ENCODE assay signal across 23 cellular contexts in the genomic region with DNA sequence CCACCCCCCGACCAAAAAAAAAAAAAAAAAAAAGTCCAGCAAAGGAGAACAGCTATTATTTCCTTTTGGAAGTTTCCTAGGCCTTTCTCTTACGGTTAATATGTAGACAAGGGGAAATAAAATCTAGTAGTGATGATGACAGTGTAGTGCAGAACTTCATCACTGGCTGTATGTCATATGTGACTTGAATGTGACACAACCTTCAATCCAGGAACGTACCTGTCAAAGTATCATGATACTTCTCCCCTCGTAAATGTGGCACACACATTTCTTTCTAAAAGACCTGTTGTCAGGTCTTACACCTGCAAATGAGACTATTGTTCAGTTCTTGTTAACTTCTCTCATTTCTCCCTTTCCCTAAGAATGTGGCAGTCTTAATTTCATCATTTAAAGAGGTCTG.
A peak's percentile ranks its signal among the peaks of the same experiment; 100 is the strongest.
DNase-seq lines count a peak whose midpoint lies in the region; ATAC-seq and TF ChIP-seq lines count a peak whose summit lies in the region.
"Had no signal": no experiment of that assay in that cellular context is flagged by ENCODE, and none has a peak within 500 bp of the region (broad histone marks: within the 10 kb centered on the region; RNA-seq: fewer than 3 reads in every experiment).

No MANE protein-coding gene starts in this region.

- H3K27me3 ChIP-seq in PC-9 (ENCODE audit: insufficient read depth, low read depth), result no peaks in the 10 kb centered on the region
- H3K27me3 ChIP-seq: esophagus muscularis mucosa, neutrophil, right atrium auricular region had no signal

- H3K27ac ChIP-seq in PC-9 (peak overlapping the region; percentile 78), temporal lobe (ENCODE audit: low read depth, low read length) (peak overlapping the region; percentile 86)
- H3K27ac ChIP-seq: neutrophil, right atrium auricular region had no signal

- no peak overlapping the region for H2AFZ ChIP-seq in PC-9

- peaks cover 37% of the 10 kb centered on the region for H3K4me1 ChIP-seq in PC-9 (replicated peaks; ENCODE audit: insufficient read depth)
- H3K4me1 ChIP-seq: right atrium auricular region had no signal

- peaks cover 29% of the 10 kb centered on the region for H3K4me1 Mint-ChIP-seq in chondrocyte (ENCODE audit: low read depth)
- H3K4me1 Mint-ChIP-seq in nephron, result peaks cover 72% of the 10 kb centered on the region
- H3K4me1 Mint-ChIP-seq: activated CD4-positive, alpha-beta memory T cell treated with anti-CD3 and anti-CD28 coated beads, Interleukin-2, amount 10 ng/mL, durations not matched to agents 7 days and 5 days; CD4-positive, alpha-beta memory T cell; central memory CD8-positive, alpha-beta T cell had no signal

- no peak overlapping the region for H3K4me3 Mint-ChIP-seq in chondrocyte (ENCODE audit: unreplicated experiment)
- no peak overlapping the region for H3K4me3 Mint-ChIP-seq in nephron
- H3K4me3 Mint-ChIP-seq: activated B cell treated with CpG ODN at 0.5 μM for 24 hours; activated CD4-positive, alpha-beta memory T cell treated with anti-CD3 and anti-CD28 coated beads, Interleukin-2, amount 10 ng/mL, durations not matched to agents 7 days and 5 days; CD4-positive, alpha-beta memory T cell; central memory CD8-positive, alpha-beta T cell; T-helper 2 cell treated with Interferon-gamma antibody and Interleukin-4, amounts not matched to agents 5 μg/mL and 100 μg/mL, for 36 hours had no signal

- no peak for TF ChIP-seq CTCF in PC-9 (conservative IDR thresholded peaks at IDR 0.05)
- no peak for TF ChIP-seq CTCF in chondrocyte (IDR thresholded peaks at IDR 0.05)
- TF ChIP-seq CTCF in nephron (IDR thresholded peaks at IDR 0.05; ENCODE audit: unreplicated experiment in 3 of 3), result no peak

- no peaks in the 10 kb centered on the region for H3K9me2 ChIP-seq in PC-9 (ENCODE audit: insufficient read depth)

- H3K9me3 ChIP-seq in PC-9 (ENCODE audit: insufficient read depth, low read depth), result no peaks in the 10 kb centered on the region
- H3K9me3 ChIP-seq: esophagus muscularis mucosa, mucosa of descending colon, neutrophil, right atrium auricular region had no signal

- peak overlapping the region; percentile 64; the same call in 1 of the 2 replicates for H3K4me2 ChIP-seq in PC-9

- ATAC-seq in GM19463 (IDR thresholded peaks at IDR 0.05; ENCODE audit: unreplicated experiment) (no peak), HG03520 (IDR thresholded peaks at IDR 0.05; ENCODE audit: unreplicated experiment) (no peak)
- ATAC-seq: K562 had no signal

- no TSS peak for BruUV-seq in PC-9 (replicated peaks; lab: Mats Ljungman, UMichigan)

- H3K27me3 Mint-ChIP-seq in chondrocyte (ENCODE audit: low read depth), result no peaks in the 10 kb centered on the region
- no peaks in the 10 kb centered on the region for H3K27me3 Mint-ChIP-seq in nephron (ENCODE audit: low read depth)
- H3K27me3 Mint-ChIP-seq: activated B cell treated with CpG ODN at 0.5 μM for 24 hours had no signal

- intact Hi-C loops in PC-9 (cut with micrococcal nuclease; ENCODE audit: unreplicated experiment), result loop anchor here (1.0 to 5.0 kb wide), 3 partner anchors 45 to 343 kb away; a partner anchor contains a TSS

- CTCF ChIA-PET in PC-9 (lab: Charles Lee), result interaction anchor here (0.6 kb wide), 1 partner anchor 36 kb away, joined by 14 read pairs; no protein-coding TSS in a partner anchor

- no peaks in the 10 kb centered on the region for H3K36me3 ChIP-seq in PC-9 (ENCODE audit: low read depth)
- H3K36me3 ChIP-seq: neutrophil had no signal

- H3K36me3 Mint-ChIP-seq in chondrocyte (ENCODE audit: low read depth), result no peaks in the 10 kb centered on the region
- H3K36me3 Mint-ChIP-seq in nephron (ENCODE audit: low read depth), result peaks cover 24% of the 10 kb centered on the region
- H3K36me3 Mint-ChIP-seq: CD4-positive, alpha-beta memory T cell had no signal

- peaks cover 34% of the 10 kb centered on the region for H3F3A ChIP-seq in PC-9 (ENCODE audit: insufficient read depth, low read depth)

- no peak overlapping the region for H3K4me3 ChIP-seq in PC-9
- H3K4me3 ChIP-seq: esophagus muscularis mucosa, K562, mucosa of descending colon, right atrium auricular region had no signal

- H3K79me2 ChIP-seq in PC-9 (ENCODE audit: low read depth), result peaks cover 30% of the 10 kb centered on the region; the same call in 1 of the 2 replicates

- no peaks in the 10 kb centered on the region for H4K20me1 ChIP-seq in PC-9 (ENCODE audit: insufficient read depth)

- POLR2A ChIA-PET in PC-9 (lab: Charles Lee; ENCODE audit: unreplicated experiment), result no interaction called here

- peak overlapping the region; percentile 93 for H3K27ac Mint-ChIP-seq in chondrocyte (ENCODE audit: unreplicated experiment)
- peak overlapping the region; percentile 63 to 89 (median 75) for H3K27ac Mint-ChIP-seq in nephron
- H3K27ac Mint-ChIP-seq: activated B cell treated with CpG ODN at 0.5 μM for 24 hours; activated CD4-positive, alpha-beta memory T cell treated with anti-CD3 and anti-CD28 coated beads, Interleukin-2, amount 10 ng/mL, durations not matched to agents 7 days and 5 days; T-helper 2 cell treated with Interferon-gamma antibody and Interleukin-4, amounts not matched to agents 5 μg/mL and 100 μg/mL, for 36 hours had no signal

- no peak for DNase-seq in PC-9
- no peak for DNase-seq in chondrocyte (ENCODE audit: low spot score)
- no peak for DNase-seq in activated CD4-positive, alpha-beta T cell treated with anti-CD3 and anti-CD28 coated beads, Interleukin-2, amount 50 U/mL, for 1 hour
- DNase-seq in occipital lobe (lab: John Stamatoyannopoulos, UW), result no peak
- DNase-seq: activated B cell treated with CpG ODN at 0.5 μM for 24 hours; activated CD4-positive, alpha-beta memory T cell treated with anti-CD3 and anti-CD28 coated beads, Interleukin-2, amount 10 ng/mL, durations not matched to agents 7 days and 5 days; activated gamma-delta T cell treated with Interleukin-2 at 50 U/mL for 16 hours; CD4-positive, alpha-beta memory T cell; effector CD4-positive, alpha-beta T cell; mucosa of descending colon; NCI-H1694; OCI-M1; stimulated activated CD4-positive, alpha-beta T cell treated with anti-CD3 and anti-CD28 coated beads, Interleukin-15, amount 100 ng/mL, for 24 hours had no signal

- H3K9me3 Mint-ChIP-seq in chondrocyte (ENCODE audit: low read depth) (no peaks in the 10 kb centered on the region), nephron (no peaks in the 10 kb centered on the region)
- H3K9me3 Mint-ChIP-seq: activated B cell treated with CpG ODN at 0.5 μM for 24 hours; activated CD4-positive, alpha-beta memory T cell treated with anti-CD3 and anti-CD28 coated beads, Interleukin-2, amount 10 ng/mL, durations not matched to agents 7 days and 5 days; CD4-positive, alpha-beta memory T cell; central memory CD8-positive, alpha-beta T cell; T-helper 2 cell treated with Interferon-gamma antibody and Interleukin-4, amounts not matched to agents 5 μg/mL and 100 μg/mL, for 36 hours had no signal
